Comparison of ENCODE assay signal across 9 cellular contexts in the genomic region with DNA sequence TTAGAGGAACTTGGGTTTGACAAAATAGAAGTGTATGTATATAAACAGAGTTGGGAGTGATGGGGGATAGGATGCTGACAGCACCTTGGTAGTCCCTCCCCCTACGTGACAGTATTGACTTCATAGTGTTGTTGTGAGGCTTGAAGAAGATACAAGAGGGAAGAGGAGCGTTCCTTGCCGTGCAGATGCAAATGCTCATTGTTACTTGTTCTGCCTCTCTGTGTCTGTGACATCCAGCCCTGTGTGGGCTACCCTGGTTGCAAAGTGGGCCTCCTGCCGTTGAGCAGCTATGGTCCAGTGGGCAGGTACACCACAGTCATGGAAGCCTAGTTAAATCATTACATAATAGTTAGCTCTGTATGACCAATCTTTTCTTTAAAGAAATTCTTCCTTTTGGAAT. TPM values are rescaled to one million over a fixed set of nuclear protein-coding genes. Genes with fewer than 3 reads are reported as not detected.
DNase-seq lines count a peak whose midpoint lies in the region; ATAC-seq, FAIRE-seq and TF ChIP-seq lines count a peak whose summit lies in the region.
"Had no signal": no experiment of that assay in that cellular context is flagged by ENCODE, and none has a peak within 500 bp of the region (broad histone marks: within the 10 kb centered on the region; RNA-seq: fewer than 3 reads in every experiment).

No MANE protein-coding gene starts in this region.

- no peak overlapping the region for H3K4me2 ChIP-seq in endothelial cell of umbilical vein (ENCODE audit: insufficient read depth, low read length)

- H3K36me3 Mint-ChIP-seq in activated T-cell treated with anti-CD3 and anti-CD28 coated beads, Interleukin-2, amount 50 U/mL, for 24 hours (ENCODE audit: low read depth): peaks cover 42% of the 10 kb centered on the region

- CTCF ChIA-PET in endothelial cell of umbilical vein (lab: Charles Lee): interaction anchor here (2.1 to 2.2 kb wide), 2 partner anchors 15 to 30 kb away, joined by 4 to 6 read pairs; no protein-coding TSS in a partner anchor

- 88 to 96% (median 93%) methylated on average over 4 of the region's 4 CpGs for WGBS in stomach, 5 donors

- H3K4me1 Mint-ChIP-seq in activated T-cell treated with anti-CD3 and anti-CD28 coated beads, Interleukin-2, amount 50 U/mL, for 24 hours (ENCODE audit: low read depth): peaks cover 64% of the 10 kb centered on the region

- no peaks in the 10 kb centered on the region for H3K27me3 Mint-ChIP-seq in activated T-cell treated with anti-CD3 and anti-CD28 coated beads, Interleukin-2, amount 50 U/mL, for 24 hours

- H3K4me1 ChIP-seq in endothelial cell of umbilical vein (ENCODE audit: control insufficient read depth, extremely low read depth, insufficient read depth, low read length) (peaks cover 53% of the 10 kb centered on the region), stomach (peaks cover 47 to 74% (median 63%) of the 10 kb centered on the region in 4 donors)

- dilution Hi-C loops in endothelial cell of umbilical vein (cut with MboI; ENCODE audit: extremely low pct_ligation_motif_present, low sequenced_read_pairs): no loop called here

- H3K4me3 Mint-ChIP-seq in activated T-cell treated with anti-CD3 and anti-CD28 coated beads, Interleukin-2, amount 50 U/mL, for 24 hours: no peak overlapping the region

- FAIRE-seq in endothelial cell of umbilical vein (lab: Jason Lieb, UNC): no peak

- POLR2A ChIA-PET in endothelial cell of umbilical vein (lab: Charles Lee): no interaction called here

- no peaks in the 10 kb centered on the region for H4K20me1 ChIP-seq in endothelial cell of umbilical vein (replicated peaks; ENCODE audit: control insufficient read depth, extremely low read depth, insufficient read depth, low read length)

- BruUV-seq in endothelial cell of umbilical vein (replicated peaks; lab: Mats Ljungman, UMichigan): no TSS peak

- no peak overlapping the region for H2AFZ ChIP-seq in endothelial cell of umbilical vein (ENCODE audit: low read depth, low read length)

- TF ChIP-seq POLR2A in endothelial cell of umbilical vein (IDR thresholded peaks at IDR 0.05; ENCODE audit: low read depth, low read length) (no peak), stomach (IDR thresholded peaks at IDR 0.05) (no peak)

- ATAC-seq in HG03457 (IDR thresholded peaks at IDR 0.05; ENCODE audit: unreplicated experiment): peak; percentile 41

- H3K9me1 ChIP-seq in endothelial cell of umbilical vein (replicated peaks; ENCODE audit: control insufficient read depth, extremely low read depth, insufficient read depth, low read length): no peaks in the 10 kb centered on the region

- no peak for TF ChIP-seq EP300 in stomach (IDR thresholded peaks at IDR 0.05)

- H3K9me3 Mint-ChIP-seq in activated T-cell treated with anti-CD3 and anti-CD28 coated beads, Interleukin-2, amount 50 U/mL, for 24 hours: peaks cover 6% of the 10 kb centered on the region

- H3K27me3 ChIP-seq in endothelial cell of umbilical vein (ENCODE audit: control insufficient read depth in 2 of 2, insufficient read depth in 2 of 2, low read length in 2 of 2) (no peaks in the 10 kb centered on the region), stomach (no peaks in the 10 kb centered on the region)

- H3K27ac ChIP-seq in endothelial cell of umbilical vein (ENCODE audit: insufficient read depth, low read depth, low read length): peak overlapping the region; percentile 95
- H3K27ac ChIP-seq in stomach: peak overlapping the region in 4 of 5 donors; percentile 73 to 86 (median 80)

- TF ChIP-seq CTCF in endothelial cell of umbilical vein (IDR thresholded peaks at IDR 0.05; ENCODE audit: extremely low read depth in 1 of 2, insufficient read depth in 1 of 2, low read depth in 1 of 2, low read length in 2 of 2): no peak
- TF ChIP-seq CTCF in stomach (IDR thresholded peaks at IDR 0.05): no peak

- H3K27ac Mint-ChIP-seq in activated T-cell treated with anti-CD3 and anti-CD28 coated beads, Interleukin-2, amount 50 U/mL, for 24 hours: peak overlapping the region; percentile 60

- no peaks in the 10 kb centered on the region for H3K9me3 ChIP-seq in endothelial cell of umbilical vein (replicated peaks; ENCODE audit: control insufficient read depth, insufficient read depth, low read length)
- H3K9me3 ChIP-seq in stomach: peaks cover 0 to 7% (median 0%) of the 10 kb centered on the region in 4 donors

- H3K36me3 ChIP-seq in endothelial cell of umbilical vein (ENCODE audit: control insufficient read depth in 2 of 2, extremely low read depth in 1 of 2, insufficient read depth in 2 of 2, low read length in 2 of 2): no peaks in the 10 kb centered on the region
- no peaks in the 10 kb centered on the region for H3K36me3 ChIP-seq in stomach

- no peak overlapping the region for H3K4me3 ChIP-seq in endothelial cell of umbilical vein (replicated peaks in 1 of 3; ENCODE audit: insufficient read depth in 1 of 3, low read depth in 1 of 3, low read length in 3 of 3)
- H3K4me3 ChIP-seq in stomach: no peak overlapping the region

- H3K79me2 ChIP-seq in endothelial cell of umbilical vein (ENCODE audit: control insufficient read depth, insufficient read depth, low read length): peaks cover 86% of the 10 kb centered on the region

- H3K9ac ChIP-seq in endothelial cell of umbilical vein (replicated peaks; ENCODE audit: extremely low read depth, insufficient read depth, low read length): peak overlapping the region; percentile 56

- no peak for DNase-seq in activated T-cell treated with anti-CD3 and anti-CD28 coated beads, Interleukin-2, amount 50 U/mL, for 24 hours
- DNase-seq in activated T-cell treated with anti-CD3 and anti-CD28 coated beads for 4 hours (no peak), endothelial cell of umbilical vein (ENCODE audit: low read depth, low spot score) (no peak), stomach (no peak), GF-D8 (lab: John Stamatoyannopoulos, UW) (no peak), Kasumi-1 (lab: John Stamatoyannopoulos, UW) (no peak), HUDEP-2 (lab: John Stamatoyannopoulos, UW; ENCODE audit: unreplicated experiment in 76 of 76) (no peak)
- DNase-seq: NCI-H1436 treated with DMSO at 0.1 percent for 48 hours had no signal

- intact Hi-C loops in endothelial cell of umbilical vein (cut with micrococcal nuclease): no loop called here
- intact Hi-C loops in stomach (cut with DNase I; ENCODE audit: low total_unique reads): no loop called here

TF ChIP-seq in endothelial cell of umbilical vein, 7 proteins besides CTCF, POLR2A, EP300 and RAD21:
- no peak for TF ChIP-seq MYC (IDR thresholded peaks at IDR 0.05; ENCODE audit: low read depth, low read length)
- TF ChIP-seq EZH2 (IDR thresholded peaks at IDR 0.05; ENCODE audit: borderline replicate concordance, low read depth, low read length, severe bottlenecking): no peak
- TF ChIP-seq FOS (IDR thresholded peaks at IDR 0.05; ENCODE audit: borderline replicate concordance, insufficient read depth, low read length): no peak
- TF ChIP-seq, protein P1, sequence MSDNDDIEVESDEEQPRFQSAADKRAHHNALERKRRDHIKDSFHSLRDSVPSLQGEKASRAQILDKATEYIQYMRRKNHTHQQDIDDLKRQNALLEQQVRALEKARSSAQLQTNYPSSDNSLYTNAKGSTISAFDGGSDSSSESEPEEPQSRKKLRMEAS (IDR thresholded peaks at IDR 0.05; ENCODE audit: insufficient read depth, insufficient read length): no peak
- no peak for TF ChIP-seq JUN (IDR thresholded peaks at IDR 0.05; ENCODE audit: borderline replicate concordance, insufficient read depth, insufficient read length, low read depth)
- no peak for TF ChIP-seq GATA2 (IDR thresholded peaks at IDR 0.05; ENCODE audit: insufficient read depth, insufficient read length, low read depth, low read length)
TF ChIP-seq in endothelial cell of umbilical vein: peak in this region for 0.

RNA-seq across cellular contexts. Expression of gene SMAD3, which starts 45.0 kb away (rescaled TPM):
- total RNA-seq in endothelial cell of umbilical vein (71.7 and 88.2 TPM in 2 replicates), stomach (100 to 1,000 TPM in 1 of 5 donors, 10 to 100 TPM in 4; 22.8 to 103 (median 48.1) TPM)
- polyA plus RNA-seq in endothelial cell of umbilical vein (53.4 and 56.4 TPM in 2 replicates), stomach (10 to 100 TPM in 2 of 3 donors, 1 to 10 TPM in 1; 6.8 to 18.2 (median 10.7) TPM)
- 47.7 and 47.9 TPM in 2 replicates for polyA plus RNA-seq in endothelial cell of umbilical vein (2011; cell fraction: cytosol; rRNA removed)
- 114 and 122 TPM in 2 replicates for polyA plus RNA-seq in endothelial cell of umbilical vein (2011; cell fraction: nucleus; rRNA removed)
- polyA plus RNA-seq in endothelial cell of umbilical vein (2012): 87.3 and 91.3 TPM in 2 replicates
- 53.1 and 59.9 TPM in 2 replicates for polyA minus RNA-seq in endothelial cell of umbilical vein
- polyA minus RNA-seq in endothelial cell of umbilical vein (2011; cell fraction: cytosol; rRNA and poly(A)+ RNA removed): 13.7 TPM
- polyA minus RNA-seq in endothelial cell of umbilical vein (2011; cell fraction: nucleus; rRNA and poly(A)+ RNA removed): 73.9 and 75.1 TPM in 2 replicates
